Comparison of ENCODE assay signal across 8 cellular contexts in genomic region chr17:15456972-15457722, GRCh38. TPM values are rescaled to one million over a fixed set of nuclear protein-coding genes. Genes with fewer than 3 reads are reported as not detected.
DNase-seq lines count a peak whose midpoint lies in the region; ATAC-seq and TF ChIP-seq lines count a peak whose summit lies in the region.

No MANE protein-coding gene starts in this region.

- no peak overlapping the region for H3K4me3 Mint-ChIP-seq in activated T-cell treated with anti-CD3 and anti-CD28 coated beads, Interleukin-2, amount 50 U/mL, for 4 hours
- no peak overlapping the region for H3K4me3 Mint-ChIP-seq in activated T-helper 17 cell treated with anti-CD3 and anti-CD28 coated beads, Interleukin-2, amount 50 U/mL, for 72 hours

- H3K27me3 Mint-ChIP-seq in activated T-cell treated with anti-CD3 and anti-CD28 coated beads, Interleukin-2, amount 50 U/mL, for 4 hours (ENCODE audit: low read depth), result no peaks in the 10 kb centered on the region
- H3K27me3 Mint-ChIP-seq in activated T-helper 17 cell treated with anti-CD3 and anti-CD28 coated beads, Interleukin-2, amount 50 U/mL, for 72 hours, result no peaks in the 10 kb centered on the region

- no peaks in the 10 kb centered on the region for H3K27me3 ChIP-seq in Peyer's patch

- H3K36me3 ChIP-seq in Peyer's patch, result no peaks in the 10 kb centered on the region

- peak; percentile 83 for DNase-seq in AG20443 (ENCODE audit: low spot score)
- no peak for DNase-seq in Peyer's patch
- peak; percentile 98 for DNase-seq in fibroblast of peridontal ligament (ENCODE audit: extremely low read depth)
- peak in 49 of 56 donors; percentile 17 to 84 (median 66) for DNase-seq in nucleus accumbens (lab: John Stamatoyannopoulos, UW)
- no peak for DNase-seq in activated T-cell treated with anti-CD3 and anti-CD28 coated beads, Interleukin-2, amount 50 U/mL, for 4 hours
- DNase-seq in NOMO-1 treated with dmso at 0.1 percent for 144 hours (lab: John Stamatoyannopoulos, UW; ENCODE audit: unreplicated experiment), result no peak
- DNase-seq in COLO668 (lab: John Stamatoyannopoulos, UW; ENCODE audit: unreplicated experiment), result no peak

- no peak overlapping the region for H3K27ac Mint-ChIP-seq in activated T-helper 17 cell treated with anti-CD3 and anti-CD28 coated beads, Interleukin-2, amount 50 U/mL, for 72 hours

- H3K4me3 ChIP-seq in Peyer's patch, result no peak overlapping the region

- TF ChIP-seq POLR2A in Peyer's patch (IDR thresholded peaks at IDR 0.05), result no peak

- TF ChIP-seq CTCF in Peyer's patch (IDR thresholded peaks at IDR 0.05), result peak in 3 of 6 experiments; percentile 15 to 35 (median 19)

- peaks cover 10% of the 10 kb centered on the region for H3K9me3 Mint-ChIP-seq in activated T-cell treated with anti-CD3 and anti-CD28 coated beads, Interleukin-2, amount 50 U/mL, for 4 hours
- H3K9me3 Mint-ChIP-seq in activated T-helper 17 cell treated with anti-CD3 and anti-CD28 coated beads, Interleukin-2, amount 50 U/mL, for 72 hours, result peaks cover 3% of the 10 kb centered on the region

- no peaks in the 10 kb centered on the region for H3K9me3 ChIP-seq in Peyer's patch

- ATAC-seq in activated T-cell treated with anti-CD3 and anti-CD28 coated beads, Interleukin-2, amount 50 U/mL, for 4 hours, result no peak
- no peak for ATAC-seq in activated T-helper 17 cell treated with anti-CD3 and anti-CD28 coated beads, Interleukin-2, amount 50 U/mL, for 72 hours (replicated peaks)

- H3K4me1 ChIP-seq in Peyer's patch, result peaks cover 0 to 42% (median 3%) of the 10 kb centered on the region in 4 donors

- H3K4me1 Mint-ChIP-seq in activated T-cell treated with anti-CD3 and anti-CD28 coated beads, Interleukin-2, amount 50 U/mL, for 4 hours (ENCODE audit: low read depth), result no peaks in the 10 kb centered on the region
- peaks cover 4% of the 10 kb centered on the region for H3K4me1 Mint-ChIP-seq in activated T-helper 17 cell treated with anti-CD3 and anti-CD28 coated beads, Interleukin-2, amount 50 U/mL, for 72 hours

- peaks cover 35% of the 10 kb centered on the region for H3K36me3 Mint-ChIP-seq in activated T-cell treated with anti-CD3 and anti-CD28 coated beads, Interleukin-2, amount 50 U/mL, for 4 hours (ENCODE audit: insufficient read depth)
- peaks cover 16% of the 10 kb centered on the region for H3K36me3 Mint-ChIP-seq in activated T-helper 17 cell treated with anti-CD3 and anti-CD28 coated beads, Interleukin-2, amount 50 U/mL, for 72 hours (ENCODE audit: low read depth)

- peak overlapping the region in 3 of 4 donors; percentile 15 to 73 (median 66) for H3K27ac ChIP-seq in Peyer's patch

RNA-seq across cellular contexts. Expression of gene CDRT4, which starts 10.3 kb away (rescaled TPM):
- 10 to 100 TPM in 3 of 4 donors, not detected in 1; 17.9 to 28.5 (median 26.4) TPM for total RNA-seq in Peyer's patch
- 1 to 10 TPM in 1 of 3 donors, under 1 TPM in 2; 0.54 to 1.1 (median 0.63) TPM for total RNA-seq in activated T-cell treated with anti-CD3 and anti-CD28 coated beads, Interleukin-2, amount 50 U/mL, for 4 hours
- 1 to 10 TPM; 5.8 to 8.0 TPM for total RNA-seq in activated T-helper 17 cell treated with anti-CD3 and anti-CD28 coated beads, Interleukin-2, amount 50 U/mL, for 72 hours

Comparison
In these comparisons a context has a peak if more than half of its experiments do, and no peak if none do; other contexts are left out.
1. DNase-seq: peak in AG20443 (single experiment), fibroblast of peridontal ligament (single experiment) and nucleus accumbens (49 of 56); none in Peyer's patch (0 of 3), activated T-cell treated with anti-CD3 and anti-CD28 coated beads, Interleukin-2, amount 50 U/mL, for 4 hours (single experiment), NOMO-1 treated with dmso at 0.1 percent for 144 hours (single experiment) and COLO668 (single experiment).